ENCODE assay signal across 21 cellular contexts in the genomic region with DNA sequence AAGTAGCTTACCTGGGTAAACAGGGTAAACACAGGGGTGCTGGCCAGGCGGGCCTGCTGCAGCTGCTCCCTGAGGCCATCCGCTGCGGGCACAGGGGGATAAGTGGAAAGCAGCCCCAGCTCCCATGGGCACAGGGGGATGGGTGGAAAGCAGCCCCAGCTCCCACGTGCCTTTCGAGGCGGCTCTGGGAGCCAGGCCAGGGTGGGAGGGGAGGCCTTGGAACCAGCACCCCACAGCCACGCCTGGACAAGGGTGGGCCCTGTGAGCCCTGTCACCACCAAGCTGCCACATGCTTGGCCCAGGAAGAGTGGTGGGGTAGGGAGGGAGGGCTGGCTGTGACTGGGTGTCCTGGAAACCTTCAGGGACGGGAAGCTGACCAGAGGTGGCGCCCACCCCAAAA. TPM values are rescaled to one million over a fixed set of nuclear protein-coding genes. Genes with fewer than 3 reads are reported as not detected.
DNase-seq lines count a peak whose midpoint lies in the region; ATAC-seq, FAIRE-seq and TF ChIP-seq lines count a peak whose summit lies in the region.
"Had no signal": no experiment of that assay in that cellular context is flagged by ENCODE, and none has a peak within 500 bp of the region (broad histone marks: within the 10 kb centered on the region; RNA-seq: fewer than 3 reads in every experiment).

No MANE protein-coding gene starts in this region.

- H3K27me3 ChIP-seq in right atrium auricular region (no peaks in the 10 kb centered on the region), heart right ventricle (no peaks in the 10 kb centered on the region), right cardiac atrium (ENCODE audit: control insufficient read depth, insufficient read depth) (no peaks in the 10 kb centered on the region)
- H3K27me3 ChIP-seq: BE2C had no signal

- WGBS in heart right ventricle, 2 donors = 45 to 54% methylated on average over 9 of the region's 9 CpGs
- WGBS in right cardiac atrium = 61% methylated on average over 9 of the region's 9 CpGs

- H3K9me3 ChIP-seq in right atrium auricular region = no peaks in the 10 kb centered on the region
- H3K9me3 ChIP-seq in heart right ventricle = no peaks in the 10 kb centered on the region
- H3K9me3 ChIP-seq in right cardiac atrium (ENCODE audit: control insufficient read depth, low read length) = no peaks in the 10 kb centered on the region
- H3K9me3 ChIP-seq: BE2C had no signal

- peaks cover 0 to 17% of the 10 kb centered on the region in 2 donors for H3K4me1 ChIP-seq in right atrium auricular region
- H3K4me1 ChIP-seq in heart right ventricle = peaks cover 0 to 15% (median 3%) of the 10 kb centered on the region in 9 donors
- H3K4me1 ChIP-seq in right cardiac atrium (ENCODE audit: control insufficient read depth, insufficient read depth, low read length) = no peaks in the 10 kb centered on the region
- H3K4me1 ChIP-seq: BE2C had no signal

- peak; percentile 60 for ATAC-seq in Right ventricle myocardium superior (ENCODE audit: poor library complexity)
- peak; percentile 38 to 89 (median 72) for ATAC-seq in heart right ventricle
- ATAC-seq in right cardiac atrium = peak; percentile 52 to 58
- ATAC-seq: GM12878, HepG2 had no signal

- intact Hi-C loops in Right ventricle myocardium superior (cut with DNase I) (no loop called here), heart right ventricle (cut with DNase I) (no loop called here), right cardiac atrium (cut with DNase I) (no loop called here)

- DNase-seq in Right ventricle myocardium superior = peak; percentile 73
- no peak for DNase-seq in right atrium auricular region (ENCODE audit: low spot score)
- peak in 1 of 2 donors; percentile 67 for DNase-seq in heart right ventricle
- DNase-seq in right cardiac atrium = peak; percentile 56 to 87 (median 86)
- DNase-seq in stimulated activated CD4-positive, alpha-beta T cell treated with anti-CD3 and anti-CD28 coated beads, Interleukin-4, amount 100 ng/mL, for 1 hour = no peak
- DNase-seq in GM19239 (ENCODE audit: insufficient read length, low spot score) = no peak
- no peak for DNase-seq in dedifferentiated amniotic fluid mesenchymal stem cell (ENCODE audit: extremely low spot score)
- no peak for DNase-seq in NCI-H1436 (lab: John Stamatoyannopoulos, UW)
- DNase-seq: 8988T; BE2C; CD4-positive, CD25-positive, alpha-beta regulatory T cell; CD8-positive, alpha-beta memory T cell; COR-L47; DMS 273 treated with DMSO at 0.1 percent for 48 hours; DMS53; DND-41; EL; H9 had no signal

- peaks cover 19% of the 10 kb centered on the region for H3K36me3 ChIP-seq in right atrium auricular region
- peaks cover 0 to 85% (median 21%) of the 10 kb centered on the region in 9 donors for H3K36me3 ChIP-seq in heart right ventricle

- no peak for FAIRE-seq in GM19239 (lab: Jason Lieb, UNC)
- FAIRE-seq: GM12878, H1, HepG2 had no signal

- H3K4me3 ChIP-seq in right atrium auricular region (no peak overlapping the region), heart right ventricle (no peak overlapping the region), right cardiac atrium (ENCODE audit: low read length) (no peak overlapping the region)
- H3K4me3 ChIP-seq: GM12878 had no signal

- H3K27ac ChIP-seq in right atrium auricular region = no peak overlapping the region
- H3K27ac ChIP-seq in heart right ventricle = no peak overlapping the region
- H3K27ac ChIP-seq in right cardiac atrium (ENCODE audit: low read length) = no peak overlapping the region

- no peak for TF ChIP-seq CTCF in right atrium auricular region (IDR thresholded peaks at IDR 0.05)
- TF ChIP-seq CTCF in heart right ventricle (IDR thresholded peaks at IDR 0.05) = no peak

RNA-seq across cellular contexts. Expression of gene CARD9, which starts 7.8 kb away (rescaled TPM):
- total RNA-seq in Right ventricle myocardium superior (0.78 TPM), right atrium auricular region (1 to 10 TPM in 1 of 2 donors, under 1 TPM in 1; 0.15 to 1.1 TPM), heart right ventricle (1 to 10 TPM in 5 of 10 donors, under 1 TPM in 4, not detected in 1; 0.21 to 2.0 (median 1.1) TPM), right cardiac atrium (1 to 10 TPM in 2 of 4 donors, under 1 TPM in 2; 0.76 to 2.1 (median 1.0) TPM)
- polyA plus RNA-seq in heart right ventricle (1 to 10 TPM; 1.3 to 1.6 TPM), right cardiac atrium (0.68 TPM)
- polyA plus RNA-seq: CD8-positive, alpha-beta memory T cell had no signal

RNA-seq across cellular contexts. Expression of gene DNLZ, which starts 17.8 kb away (rescaled TPM):
- total RNA-seq in Right ventricle myocardium superior = 39.9 TPM
- total RNA-seq in right atrium auricular region = 10 to 100 TPM; 15.4 to 36.6 TPM
- total RNA-seq in heart right ventricle = 10 to 100 TPM; 23.3 to 39.5 (median 30.7) TPM
- 10 to 100 TPM; 37.0 to 49.2 TPM for polyA plus RNA-seq in heart right ventricle
- 10 to 100 TPM; 15.2 to 24.9 (median 22.2) TPM for total RNA-seq in right cardiac atrium
- 17.1 TPM for polyA plus RNA-seq in right cardiac atrium

RNA-seq across cellular contexts. Expression of gene SNAPC4, which starts 18.7 kb away (rescaled TPM):
- total RNA-seq in Right ventricle myocardium superior (3.3 TPM), right atrium auricular region (1 to 10 TPM; 2.5 to 4.4 TPM), heart right ventricle (1 to 10 TPM; 3.4 to 6.1 (median 4.7) TPM), right cardiac atrium (1 to 10 TPM; 3.2 to 4.4 (median 3.9) TPM)
- polyA plus RNA-seq in heart right ventricle (1 to 10 TPM; 3.0 to 8.3 TPM), right cardiac atrium (3.7 TPM)

RNA-seq across cellular contexts. Expression of gene ENTR1, which starts 29.1 kb away (rescaled TPM):
- total RNA-seq in Right ventricle myocardium superior (23.3 TPM), right atrium auricular region (10 to 100 TPM; 10.3 to 17.6 TPM), heart right ventricle (10 to 100 TPM; 11.5 to 26.9 (median 14.9) TPM), right cardiac atrium (10 to 100 TPM; 18.2 to 22.9 (median 20.1) TPM)
- polyA plus RNA-seq in heart right ventricle (10 to 100 TPM; 21.4 to 23.7 TPM), right cardiac atrium (13.6 TPM)

RNA-seq across cellular contexts. Expression of gene PMPCA, which starts 29.1 kb away (rescaled TPM):
- total RNA-seq in Right ventricle myocardium superior = 80.2 TPM
- 10 to 100 TPM; 40.8 to 47.4 TPM for total RNA-seq in right atrium auricular region
- 10 to 100 TPM; 59.3 to 85.2 (median 75.4) TPM for total RNA-seq in heart right ventricle
- polyA plus RNA-seq in heart right ventricle = 10 to 100 TPM; 63.5 to 77.2 TPM
- 10 to 100 TPM; 50.8 to 58.5 (median 56.8) TPM for total RNA-seq in right cardiac atrium
- polyA plus RNA-seq in right cardiac atrium = 63.4 TPM

Comparison
In these comparisons a context has a peak if more than half of its experiments do, and no peak if none do; other contexts are left out.
1. DNase-seq: peak in Right ventricle myocardium superior (single experiment) and right cardiac atrium (3 of 3); none in right atrium auricular region (single experiment), stimulated activated CD4-positive, alpha-beta T cell treated with anti-CD3 and anti-CD28 coated beads, Interleukin-4, amount 100 ng/mL, for 1 hour (single experiment), GM19239 (single experiment), dedifferentiated amniotic fluid mesenchymal stem cell (single experiment) and NCI-H1436 (single experiment).
2. Peak in every context shown above with its lines, with median percentiles within 50 percentile points of each other: ATAC-seq.